Comparison of ENCODE assay signal across 7 cellular contexts in genomic region chr11:70204466-70204799, GRCh38. TPM values are rescaled to one million over a fixed set of nuclear protein-coding genes. Genes with fewer than 3 reads are reported as not detected.
DNase-seq lines count a peak whose midpoint lies in the region; ATAC-seq and TF ChIP-seq lines count a peak whose summit lies in the region.

No MANE protein-coding gene starts in this region.

- H3K4me2 ChIP-seq in hepatocyte = peak overlapping the region; percentile 94

- H4K20me1 ChIP-seq in hepatocyte (ENCODE audit: insufficient read depth, poor library complexity, severe bottlenecking) = peaks cover 17% of the 10 kb centered on the region

- peaks cover 12% of the 10 kb centered on the region for H3K4me1 ChIP-seq in hepatocyte (ENCODE audit: insufficient read depth)

- H3K27ac Mint-ChIP-seq in HFFc6 (peak overlapping the region; percentile 95), activated B cell treated with CpG ODN at 0.5 μM for 24 hours (peak overlapping the region; percentile 92)
- H3K27ac Mint-ChIP-seq in stimulated activated effector memory CD8-positive, alpha-beta T cell treated with anti-CD3 and anti-CD28 coated beads, Interleukin-12 subunit alpha, Interleukin-12 subunit beta, amount 100 ng/mL, for 72 hours = peak overlapping the region; percentile 98

- H3K27ac ChIP-seq in hepatocyte = peak overlapping the region; percentile 96

- intact Hi-C loops in activated B cell treated with CpG ODN at 0.5 μM for 24 hours (cut with micrococcal nuclease) = loop anchor here (1.0 to 5.0 kb wide), 3 partner anchors 66 to 907 kb away; partner anchors contain the start of genes CTTN and PPFIA1

- H3K36me3 Mint-ChIP-seq in HFFc6 (ENCODE audit: low read depth) = peaks cover 31% of the 10 kb centered on the region
- peaks cover 50% of the 10 kb centered on the region for H3K36me3 Mint-ChIP-seq in activated B cell treated with CpG ODN at 0.5 μM for 24 hours (ENCODE audit: low read depth)
- peaks cover 67% of the 10 kb centered on the region for H3K36me3 Mint-ChIP-seq in stimulated activated effector memory CD8-positive, alpha-beta T cell treated with anti-CD3 and anti-CD28 coated beads, Interleukin-12 subunit alpha, Interleukin-12 subunit beta, amount 100 ng/mL, for 72 hours

- no peaks in the 10 kb centered on the region for H3K9me3 ChIP-seq in hepatocyte (ENCODE audit: low read depth)

- CTCF ChIA-PET in activated B cell treated with CpG ODN at 0.5 μM for 24 hours (lab: Charles Lee) = interaction anchor here (1.0 kb wide), 1 partner anchor 8 kb away, joined by 4 read pairs; no protein-coding TSS in a partner anchor

- H3K9me3 Mint-ChIP-seq in HFFc6 (no peaks in the 10 kb centered on the region), activated B cell treated with CpG ODN at 0.5 μM for 24 hours (no peaks in the 10 kb centered on the region)
- H3K9me3 Mint-ChIP-seq in stimulated activated effector memory CD8-positive, alpha-beta T cell treated with anti-CD3 and anti-CD28 coated beads, Interleukin-12 subunit alpha, Interleukin-12 subunit beta, amount 100 ng/mL, for 72 hours = no peaks in the 10 kb centered on the region

- ATAC-seq in activated B cell treated with CpG ODN at 0.5 μM for 24 hours (ENCODE audit: low read depth) = no peak
- peak; percentile 62 for ATAC-seq in stimulated activated effector memory CD8-positive, alpha-beta T cell treated with anti-CD3 and anti-CD28 coated beads, Interleukin-12 subunit alpha, Interleukin-12 subunit beta, amount 100 ng/mL, for 72 hours
- ATAC-seq in GM19023 (IDR thresholded peaks at IDR 0.05; ENCODE audit: unreplicated experiment) = no peak

- H3K4me3 ChIP-seq in hepatocyte = peak overlapping the region; percentile 41

- H3K27me3 Mint-ChIP-seq in HFFc6 (ENCODE audit: insufficient read depth) = peaks cover 5% of the 10 kb centered on the region
- H3K27me3 Mint-ChIP-seq in activated B cell treated with CpG ODN at 0.5 μM for 24 hours = no peaks in the 10 kb centered on the region

- peak overlapping the region; percentile 92 for H3K4me3 Mint-ChIP-seq in HFFc6
- peak overlapping the region; percentile 93 for H3K4me3 Mint-ChIP-seq in activated B cell treated with CpG ODN at 0.5 μM for 24 hours
- H3K4me3 Mint-ChIP-seq in stimulated activated effector memory CD8-positive, alpha-beta T cell treated with anti-CD3 and anti-CD28 coated beads, Interleukin-12 subunit alpha, Interleukin-12 subunit beta, amount 100 ng/mL, for 72 hours = peak overlapping the region; percentile 93

- H2AFZ ChIP-seq in hepatocyte = no peak overlapping the region

- H3K9me2 ChIP-seq in hepatocyte (replicated peaks; ENCODE audit: insufficient read depth) = no peaks in the 10 kb centered on the region

- DNase-seq in HFFc6 (no peak), activated B cell treated with CpG ODN at 0.5 μM for 24 hours (no peak), hepatocyte (ENCODE audit: low spot score) (peak; percentile 35), NCI-H774 (lab: John Stamatoyannopoulos, UW) (no peak), NCI-H1417 (lab: John Stamatoyannopoulos, UW) (no peak)
- no peak for DNase-seq in stimulated activated effector memory CD8-positive, alpha-beta T cell treated with anti-CD3 and anti-CD28 coated beads, Interleukin-12 subunit alpha, Interleukin-12 subunit beta, amount 100 ng/mL, for 72 hours (ENCODE audit: low spot score in 2 of 2)

- peaks cover 30% of the 10 kb centered on the region for H3K79me2 ChIP-seq in hepatocyte

- H3K27me3 ChIP-seq in hepatocyte = no peaks in the 10 kb centered on the region

- H3K4me1 Mint-ChIP-seq in HFFc6 (ENCODE audit: low read depth) = peaks cover 51% of the 10 kb centered on the region
- peaks cover 35% of the 10 kb centered on the region for H3K4me1 Mint-ChIP-seq in activated B cell treated with CpG ODN at 0.5 μM for 24 hours
- peaks cover 52% of the 10 kb centered on the region for H3K4me1 Mint-ChIP-seq in stimulated activated effector memory CD8-positive, alpha-beta T cell treated with anti-CD3 and anti-CD28 coated beads, Interleukin-12 subunit alpha, Interleukin-12 subunit beta, amount 100 ng/mL, for 72 hours

- POLR2A ChIA-PET in activated B cell treated with CpG ODN at 0.5 μM for 24 hours (lab: Charles Lee) = interaction anchor here (0.6 to 1.5 kb wide), 3 partner anchors 8 to 289 kb away, joined by 3 to 5 read pairs (median 4); partner anchors contain the start of gene PPFIA1

- H3K36me3 ChIP-seq in hepatocyte (replicated peaks; ENCODE audit: insufficient read depth, low read depth) = no peaks in the 10 kb centered on the region

- TF ChIP-seq CTCF in HFFc6 (IDR thresholded peaks at IDR 0.05) = no peak
- no peak for TF ChIP-seq CTCF in activated B cell treated with CpG ODN at 0.5 μM for 24 hours (IDR thresholded peaks at IDR 0.05)
- no peak for TF ChIP-seq CTCF in hepatocyte (IDR thresholded peaks at IDR 0.05; ENCODE audit: poor library complexity)

- WGBS in hepatocyte (ENCODE audit: low lambda C conversion rate, missing lambda C conversion rate) = 50% methylated on average over 4 of the region's 4 CpGs

RNA-seq across cellular contexts. Expression of gene FADD, which starts 1.3 kb away (rescaled TPM):
- 10 to 100 TPM; 25.8 to 32.2 (median 28.1) TPM for total RNA-seq in HFFc6 (2021; fragmentation: NEBNext Ultra II Directional; extraction: Animal tissue kit (Norgen Biotek cat#: 25700))
- 29.5 and 31.2 TPM in 2 replicates for total RNA-seq in activated B cell treated with CpG ODN at 0.5 μM for 24 hours
- 29.1 and 29.6 TPM in 2 replicates for total RNA-seq in hepatocyte
- polyA plus RNA-seq in hepatocyte = 36.1 and 38.2 TPM in 2 replicates
